19 cellular contexts compared by ENCODE assay signal in the genomic region with DNA sequence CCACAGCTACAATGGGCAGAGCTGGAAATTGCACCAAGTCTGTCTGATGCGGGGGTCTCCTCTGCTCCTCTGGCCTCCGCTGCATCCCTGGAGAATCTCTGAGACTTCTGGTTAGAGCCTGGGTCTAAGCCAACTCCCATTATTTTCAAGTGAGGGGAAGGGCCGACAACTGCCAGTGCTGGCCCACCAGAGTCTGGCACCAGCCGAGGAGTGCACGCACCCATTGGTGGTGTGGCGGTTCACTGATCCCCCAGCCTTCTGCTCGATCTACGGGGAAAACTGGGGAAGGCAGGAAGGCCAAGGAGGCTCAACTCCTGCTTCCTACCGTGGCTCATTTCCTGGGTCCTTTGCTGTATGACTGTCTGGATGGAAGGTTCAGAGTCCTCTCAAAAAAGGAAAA.
"Had no signal": no experiment of that assay in that cellular context is flagged by ENCODE, and none has a peak within 500 bp of the region (broad histone marks: within the 10 kb centered on the region; RNA-seq: fewer than 3 reads in every experiment).

No MANE protein-coding gene starts in this region.

- H3K4me3 ChIP-seq: esophagus squamous epithelium, gastroesophageal sphincter, sigmoid colon, skin epidermis, thoracic aorta, transverse colon, uterus had no signal

- H3K27me3 Mint-ChIP-seq: dendritic cell treated with granulocyte-macrophage colony-stimulating factor and Interleukin-4, amounts not matched to agents 40 ng/mL and 50 ng/mL, for 4 days; effector memory CD8-positive, alpha-beta T cell; naive thymus-derived CD4-positive, alpha-beta T cell; stimulated activated naive B cell treated with anti-CD40 and anti-IgM and Interleukin-4, amounts not matched to agents 10 μg/mL and 1 μg/mL and 100 μg/mL, for 72 hours; stimulated activated naive CD8-positive, alpha-beta T cell treated with anti-CD3 and anti-CD28 coated beads, Interleukin-15, amount 100 ng/mL, for 72 hours had no signal

- H3K4me3 Mint-ChIP-seq: dendritic cell treated with granulocyte-macrophage colony-stimulating factor and Interleukin-4, amounts not matched to agents 40 ng/mL and 50 ng/mL, for 4 days; effector memory CD8-positive, alpha-beta T cell; immature natural killer cell; naive thymus-derived CD4-positive, alpha-beta T cell; nephron progenitor cell; stimulated activated naive B cell treated with anti-CD40 and anti-IgM and Interleukin-4, amounts not matched to agents 10 μg/mL and 1 μg/mL and 100 μg/mL, for 72 hours; stimulated activated naive CD8-positive, alpha-beta T cell treated with anti-CD3 and anti-CD28 coated beads, Interleukin-15, amount 100 ng/mL, for 72 hours had no signal

- DNase-seq: effector memory CD8-positive, alpha-beta T cell; esophagus squamous epithelium; foreskin fibroblast; immature natural killer cell; left cardiac atrium; mesendoderm; naive thymus-derived CD4-positive, alpha-beta T cell; nephron progenitor cell; sigmoid colon; stimulated activated CD4-positive, alpha-beta T cell treated with anti-CD3 and anti-CD28 coated beads, Interleukin-2, amount 100 ng/mL, for 24 hours; stimulated activated CD4-positive, alpha-beta T cell treated with anti-CD3 and anti-CD28 coated beads, Interleukin-4, amount 100 ng/mL, for 4 hours; stimulated activated naive B cell treated with anti-CD40 and anti-IgM and Interleukin-4, amounts not matched to agents 10 μg/mL and 1 μg/mL and 100 μg/mL, for 72 hours; stimulated activated naive CD8-positive, alpha-beta T cell treated with anti-CD3 and anti-CD28 coated beads, Interleukin-15, amount 100 ng/mL, for 72 hours; transverse colon; uterus had no signal

- H3K27ac Mint-ChIP-seq: dendritic cell treated with granulocyte-macrophage colony-stimulating factor and Interleukin-4, amounts not matched to agents 40 ng/mL and 50 ng/mL, for 4 days; immature natural killer cell; naive thymus-derived CD4-positive, alpha-beta T cell; nephron progenitor cell; stimulated activated naive B cell treated with anti-CD40 and anti-IgM and Interleukin-4, amounts not matched to agents 10 μg/mL and 1 μg/mL and 100 μg/mL, for 72 hours; stimulated activated naive CD8-positive, alpha-beta T cell treated with anti-CD3 and anti-CD28 coated beads, Interleukin-15, amount 100 ng/mL, for 72 hours had no signal

- H3K27me3 ChIP-seq: esophagus squamous epithelium, gastroesophageal sphincter, sigmoid colon, transverse colon, uterus had no signal

- H3K9me3 ChIP-seq: uterus had no signal

- H3K27ac ChIP-seq: esophagus squamous epithelium, gastroesophageal sphincter, sigmoid colon, skin epidermis, thoracic aorta, transverse colon, uterus had no signal

- H3K36me3 ChIP-seq: uterus had no signal

- H3K4me1 ChIP-seq: uterus had no signal

- ATAC-seq: effector memory CD8-positive, alpha-beta T cell; gastroesophageal sphincter; left cardiac atrium; naive thymus-derived CD4-positive, alpha-beta T cell; stimulated activated naive B cell treated with anti-CD40 and anti-IgM and Interleukin-4, amounts not matched to agents 10 μg/mL and 1 μg/mL and 100 μg/mL, for 72 hours; stimulated activated naive CD8-positive, alpha-beta T cell treated with anti-CD3 and anti-CD28 coated beads, Interleukin-15, amount 100 ng/mL, for 72 hours had no signal
